29 cellular contexts compared by ENCODE assay signal in genomic region chr4:116439330-116439729, GRCh38.
"Had no signal": no experiment of that assay in that cellular context is flagged by ENCODE, and none has a peak within 500 bp of the region (broad histone marks: within the 10 kb centered on the region; RNA-seq: fewer than 3 reads in every experiment).

No MANE protein-coding gene starts in this region.

- H3K4me3 ChIP-seq: adrenal gland, body of pancreas, breast epithelium had no signal

- H3K27me3 ChIP-seq: adrenal gland, body of pancreas, brain microvascular endothelial cell, breast epithelium had no signal

- H3K36me3 ChIP-seq: adrenal gland, brain microvascular endothelial cell, breast epithelium had no signal

- H3K27ac ChIP-seq: adrenal gland, body of pancreas, brain microvascular endothelial cell, breast epithelium, VCaP had no signal

- H3K9me3 ChIP-seq: adrenal gland, body of pancreas had no signal

- H3K4me1 ChIP-seq: adrenal gland, body of pancreas, breast epithelium had no signal

- DNase-seq: activated B cell treated with CpG ODN at 0.5 μM for 24 hours; activated CD4-positive, alpha-beta memory T cell treated with anti-CD3 and anti-CD28 coated beads for 36 hours; activated CD4-positive, alpha-beta T cell treated with anti-CD3 and anti-CD28 coated beads for 4 hours; activated CD4-positive, alpha-beta T cell treated with anti-CD3 and anti-CD28 coated beads, Interleukin-2, amount 10 ng/mL, durations not matched to agents 24 days and 14 days; activated CD4-positive, alpha-beta T cell treated with anti-CD3 and anti-CD28 coated beads, Interleukin-2, amount 50 U/mL, for 1 hour; activated CD4-positive, alpha-beta T cell treated with anti-CD3 and anti-CD28 coated beads, Interleukin-2, amount 50 U/mL, for 4 hours; activated CD4-positive, CD25-positive, alpha-beta regulatory T cell treated with anti-CD3 and anti-CD28 coated beads, Interleukin-2, amount 50 U/mL, for 72 hours; activated CD8-positive, alpha-beta memory T cell treated with anti-CD3 and anti-CD28 coated beads, Interleukin-2, amount 50 U/mL, for 4 hours; activated CD8-positive, alpha-beta T cell treated with anti-CD3 and anti-CD28 coated beads for 36 hours; activated effector memory CD4-positive, alpha-beta T cell treated with anti-CD3 and anti-CD28 coated beads, Interleukin-2, amount 50 U/mL, for 16 hours; activated gamma-delta T cell treated with Interleukin-2 at 50 U/mL for 16 hours; activated naive CD4-positive, alpha-beta T cell; activated naive CD4-positive, alpha-beta T cell treated with anti-CD3 and anti-CD28 coated beads for 36 hours; activated naive CD4-positive, alpha-beta T cell treated with anti-CD3 and anti-CD28 coated beads, Interleukin-2, amount 50 U/mL, for 16 hours; activated naive CD8-positive, alpha-beta T cell treated with anti-CD3 and anti-CD28 coated beads for 36 hours; activated T-cell treated with anti-CD3 and anti-CD28 coated beads for 4 hours; activated T-cell treated with anti-CD3 and anti-CD28 coated beads, Interleukin-2, amount 50 U/mL, for 1 hour; activated T-cell treated with anti-CD3 and anti-CD28 coated beads, Interleukin-2, amount 50 U/mL, for 4 hours; activated T-cell treated with anti-CD3 and anti-CD28 coated beads, Interleukin-2, amount 50 U/mL, for 72 hours; adrenal gland; amniotic stem cell; aorta; body of pancreas; brain microvascular endothelial cell; central memory CD4-positive, alpha-beta T cell; T-helper 2 cell; T-helper 9 cell had no signal
